Comparison of ENCODE assay signal across 1 cellular context in genomic region chr1:211944733-211945500, GRCh38.
A peak's percentile ranks its signal among the peaks of the same experiment; 100 is the strongest.
TF ChIP-seq lines count a peak whose summit lies in the region.

No MANE protein-coding gene starts in this region.

TF ChIP-seq in A549, 52 proteins besides CTCF, POLR2A, EP300 and RAD21 (continued from another document):
- TF ChIP-seq, protein P1, sequence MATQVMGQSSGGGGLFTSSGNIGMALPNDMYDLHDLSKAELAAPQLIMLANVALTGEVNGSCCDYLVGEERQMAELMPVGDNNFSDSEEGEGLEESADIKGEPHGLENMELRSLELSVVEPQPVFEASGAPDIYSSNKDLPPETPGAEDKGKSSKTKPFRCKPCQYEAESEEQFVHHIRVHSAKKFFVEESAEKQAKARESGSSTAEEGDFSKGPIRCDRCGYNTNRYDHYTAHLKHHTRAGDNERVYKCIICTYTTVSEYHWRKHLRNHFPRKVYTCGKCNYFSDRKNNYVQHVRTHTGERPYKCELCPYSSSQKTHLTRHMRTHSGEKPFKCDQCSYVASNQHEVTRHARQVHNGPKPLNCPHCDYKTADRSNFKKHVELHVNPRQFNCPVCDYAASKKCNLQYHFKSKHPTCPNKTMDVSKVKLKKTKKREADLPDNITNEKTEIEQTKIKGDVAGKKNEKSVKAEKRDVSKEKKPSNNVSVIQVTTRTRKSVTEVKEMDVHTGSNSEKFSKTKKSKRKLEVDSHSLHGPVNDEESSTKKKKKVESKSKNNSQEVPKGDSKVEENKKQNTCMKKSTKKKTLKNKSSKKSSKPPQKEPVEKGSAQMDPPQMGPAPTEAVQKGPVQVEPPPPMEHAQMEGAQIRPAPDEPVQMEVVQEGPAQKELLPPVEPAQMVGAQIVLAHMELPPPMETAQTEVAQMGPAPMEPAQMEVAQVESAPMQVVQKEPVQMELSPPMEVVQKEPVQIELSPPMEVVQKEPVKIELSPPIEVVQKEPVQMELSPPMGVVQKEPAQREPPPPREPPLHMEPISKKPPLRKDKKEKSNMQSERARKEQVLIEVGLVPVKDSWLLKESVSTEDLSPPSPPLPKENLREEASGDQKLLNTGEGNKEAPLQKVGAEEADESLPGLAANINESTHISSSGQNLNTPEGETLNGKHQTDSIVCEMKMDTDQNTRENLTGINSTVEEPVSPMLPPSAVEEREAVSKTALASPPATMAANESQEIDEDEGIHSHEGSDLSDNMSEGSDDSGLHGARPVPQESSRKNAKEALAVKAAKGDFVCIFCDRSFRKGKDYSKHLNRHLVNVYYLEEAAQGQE (IDR thresholded peaks at IDR 0.05): no peak
- TF ChIP-seq BHLHE40 (IDR thresholded peaks at IDR 0.05; ENCODE audit: low read depth, low read length): no peak
- no peak for TF ChIP-seq HES2 (IDR thresholded peaks at IDR 0.05)
- TF ChIP-seq RFX5 (IDR thresholded peaks at IDR 0.05): 0 out of 2 replicates have a peak, but pooled peaks have one; percentile 29
- no peak for TF ChIP-seq HMGXB4 (CRISPR knock-in tag; IDR thresholded peaks at IDR 0.05; ENCODE audit: borderline replicate concordance)
- no peak for TF ChIP-seq E2F6 (IDR thresholded peaks at IDR 0.05; ENCODE audit: borderline replicate concordance, low read depth)
- TF ChIP-seq, protein P2, sequence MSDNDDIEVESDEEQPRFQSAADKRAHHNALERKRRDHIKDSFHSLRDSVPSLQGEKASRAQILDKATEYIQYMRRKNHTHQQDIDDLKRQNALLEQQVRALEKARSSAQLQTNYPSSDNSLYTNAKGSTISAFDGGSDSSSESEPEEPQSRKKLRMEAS (IDR thresholded peaks at IDR 0.05): peak; percentile 52
- TF ChIP-seq EHMT2 (IDR thresholded peaks at IDR 0.05; ENCODE audit: low read depth): no peak
- TF ChIP-seq ZFP36 (IDR thresholded peaks at IDR 0.05; ENCODE audit: borderline replicate concordance, partially characterized antibody): no peak
- TF ChIP-seq RCOR1 (IDR thresholded peaks at IDR 0.05; ENCODE audit: low read depth, low read length): no peak
- TF ChIP-seq SMC3 (IDR thresholded peaks at IDR 0.05): peak; percentile 98
- TF ChIP-seq TP53 (CRISPR knock-in tag; IDR thresholded peaks at IDR 0.05): no peak
- TF ChIP-seq GATA3 (IDR thresholded peaks at IDR 0.05; ENCODE audit: borderline replicate concordance): peak; percentile 56; the same call in 1 of the 2 replicates
- peak; percentile 4 to 64; a peak in 2 of 4 replicates for TF ChIP-seq CEBPB (IDR thresholded peaks at IDR 0.05)
- TF ChIP-seq HOXB13 (CRISPR knock-in tag; IDR thresholded peaks at IDR 0.05; ENCODE audit: low read depth): no peak
- TF ChIP-seq MAFK (IDR thresholded peaks at IDR 0.05; ENCODE audit: partially characterized antibody): no peak
- TF ChIP-seq NR3C1 (IDR thresholded peaks at IDR 0.05): no peak
- no peak for TF ChIP-seq FOSB (CRISPR knock-in tag; IDR thresholded peaks at IDR 0.05)
- no peak for TF ChIP-seq POLR2AphosphoS2 (conservative IDR thresholded peaks at IDR 0.05; ENCODE audit: low read length)
- TF ChIP-seq HOXA7 (CRISPR knock-in tag; IDR thresholded peaks at IDR 0.05): no peak; the same call in 1 of the 2 replicates
- TF ChIP-seq, protein P3, sequence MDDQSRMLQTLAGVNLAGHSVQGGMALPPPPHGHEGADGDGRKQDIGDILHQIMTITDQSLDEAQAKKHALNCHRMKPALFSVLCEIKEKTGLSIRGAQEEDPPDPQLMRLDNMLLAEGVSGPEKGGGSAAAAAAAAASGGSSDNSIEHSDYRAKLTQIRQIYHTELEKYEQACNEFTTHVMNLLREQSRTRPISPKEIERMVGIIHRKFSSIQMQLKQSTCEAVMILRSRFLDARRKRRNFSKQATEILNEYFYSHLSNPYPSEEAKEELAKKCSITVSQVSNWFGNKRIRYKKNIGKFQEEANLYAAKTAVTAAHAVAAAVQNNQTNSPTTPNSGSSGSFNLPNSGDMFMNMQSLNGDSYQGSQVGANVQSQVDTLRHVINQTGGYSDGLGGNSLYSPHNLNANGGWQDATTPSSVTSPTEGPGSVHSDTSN (IDR thresholded peaks at IDR 0.05): no peak
- no peak; the same call in 1 of the 2 replicates for TF ChIP-seq HOXB5 (CRISPR knock-in tag; IDR thresholded peaks at IDR 0.05)
- no peak for TF ChIP-seq EHF (CRISPR knock-in tag; IDR thresholded peaks at IDR 0.05)
- no peak for TF ChIP-seq NFE2L2 (conservative IDR thresholded peaks at IDR 0.05; ENCODE audit: low read length)
- no peak for TF ChIP-seq USF2 (IDR thresholded peaks at IDR 0.05)
- TF ChIP-seq RNF2 (IDR thresholded peaks at IDR 0.05; ENCODE audit: borderline replicate concordance, low read depth): no peak
- TF ChIP-seq KDM5A (IDR thresholded peaks at IDR 0.05): no peak
- no peak for TF ChIP-seq MAZ (IDR thresholded peaks at IDR 0.05; ENCODE audit: borderline replicate concordance, low read depth, low read length)
- no peak for TF ChIP-seq SREBF2 (IDR thresholded peaks at IDR 0.05)
- TF ChIP-seq RARB (CRISPR knock-in tag; IDR thresholded peaks at IDR 0.05): no peak
- TF ChIP-seq FOXS1 (CRISPR knock-in tag; IDR thresholded peaks at IDR 0.05): no peak
- no peak for TF ChIP-seq PHF8 (IDR thresholded peaks at IDR 0.05; ENCODE audit: borderline replicate concordance, low read depth)
- no peak for TF ChIP-seq CBX8 (IDR thresholded peaks at IDR 0.05)
- TF ChIP-seq ZSCAN20 (CRISPR knock-in tag; IDR thresholded peaks at IDR 0.05): no peak
- TF ChIP-seq TFCP2L1 (CRISPR knock-in tag; IDR thresholded peaks at IDR 0.05): no peak
- TF ChIP-seq, protein P4, sequence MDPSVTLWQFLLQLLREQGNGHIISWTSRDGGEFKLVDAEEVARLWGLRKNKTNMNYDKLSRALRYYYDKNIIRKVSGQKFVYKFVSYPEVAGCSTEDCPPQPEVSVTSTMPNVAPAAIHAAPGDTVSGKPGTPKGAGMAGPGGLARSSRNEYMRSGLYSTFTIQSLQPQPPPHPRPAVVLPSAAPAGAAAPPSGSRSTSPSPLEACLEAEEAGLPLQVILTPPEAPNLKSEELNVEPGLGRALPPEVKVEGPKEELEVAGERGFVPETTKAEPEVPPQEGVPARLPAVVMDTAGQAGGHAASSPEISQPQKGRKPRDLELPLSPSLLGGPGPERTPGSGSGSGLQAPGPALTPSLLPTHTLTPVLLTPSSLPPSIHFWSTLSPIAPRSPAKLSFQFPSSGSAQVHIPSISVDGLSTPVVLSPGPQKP (IDR thresholded peaks at IDR 0.05; ENCODE audit: low read depth, low read length): no peak
- TF ChIP-seq ESRRA (IDR thresholded peaks at IDR 0.05; ENCODE audit: borderline replicate concordance, low read length): no peak
